In the genomic region with DNA sequence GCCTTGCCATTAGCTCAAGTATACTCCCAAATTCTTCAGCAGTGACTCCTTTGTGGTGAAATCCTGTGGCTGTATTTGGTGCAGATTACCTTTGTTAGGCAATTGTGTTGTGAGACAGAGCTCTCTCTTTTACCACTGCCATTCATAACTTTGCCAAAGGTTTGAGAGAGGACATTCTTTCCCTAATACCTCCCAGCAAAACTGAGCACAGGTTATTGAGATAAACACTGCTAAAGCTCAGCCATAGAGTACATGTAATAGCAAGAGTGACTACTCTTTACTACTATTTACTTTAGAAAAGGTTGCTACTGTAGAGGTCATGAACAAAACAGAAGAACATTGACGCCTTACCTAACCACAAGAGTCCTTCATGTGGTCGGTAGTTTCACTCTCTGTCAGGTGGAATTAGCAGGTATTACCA, we compare ENCODE assay signal across 14 cellular contexts.
DNase-seq lines count a peak whose midpoint lies in the region; ATAC-seq, FAIRE-seq and TF ChIP-seq lines count a peak whose summit lies in the region.
"Had no signal": no experiment of that assay in that cellular context is flagged by ENCODE, and none has a peak within 500 bp of the region (broad histone marks: within the 10 kb centered on the region; RNA-seq: fewer than 3 reads in every experiment).

No MANE protein-coding gene starts in this region.

- H2AFZ ChIP-seq in MM.1S (ENCODE audit: low read length): no peak overlapping the region
- H2AFZ ChIP-seq in mesenchymal stem cell (ENCODE audit: low read depth, low read length): no peak overlapping the region
- H2AFZ ChIP-seq: neural progenitor cell had no signal

- TF ChIP-seq CTCF in MM.1S (IDR thresholded peaks at IDR 0.05; ENCODE audit: low read length) (no peak), choroid plexus epithelial cell (conservative IDR thresholded peaks at IDR 0.05; ENCODE audit: low read depth, low read length) (no peak)

- no peaks in the 10 kb centered on the region for H3K79me1 ChIP-seq in mesenchymal stem cell (replicated peaks; ENCODE audit: low read length, poor library complexity, severe bottlenecking)

- H3K27me3 ChIP-seq in MM.1S (replicated peaks; ENCODE audit: insufficient read depth, low read length) (no peaks in the 10 kb centered on the region), mesenchymal stem cell (ENCODE audit: control insufficient read depth in 1 of 2, insufficient read depth in 1 of 2, low read length in 2 of 2) (no peaks in the 10 kb centered on the region)
- H3K27me3 ChIP-seq: neural progenitor cell had no signal

- H3K18ac ChIP-seq in mesenchymal stem cell (ENCODE audit: low read depth in 1 of 2, low read length in 2 of 2): no peak overlapping the region

- H3K4me1 ChIP-seq in MM.1S (ENCODE audit: low read length) (peaks cover 11% of the 10 kb centered on the region), mesenchymal stem cell (ENCODE audit: control insufficient read depth, insufficient read depth, low read depth, low read length) (no peaks in the 10 kb centered on the region)
- H3K4me1 ChIP-seq: neural progenitor cell had no signal

- H3K4me3 ChIP-seq in MM.1S (ENCODE audit: low read length): no peak overlapping the region
- H3K4me3 ChIP-seq in choroid plexus epithelial cell (ENCODE audit: low read depth, low read length): no peak overlapping the region
- H3K4me3 ChIP-seq in mesenchymal stem cell (ENCODE audit: insufficient read depth in 1 of 2, low read depth in 1 of 2, low read length in 2 of 2): no peak overlapping the region
- H3K4me3 ChIP-seq: neural progenitor cell had no signal

- peak overlapping the region; percentile 51; the same call in 1 of the 2 replicates for H3K27ac ChIP-seq in MM.1S (ENCODE audit: low read length)
- H3K27ac ChIP-seq in mesenchymal stem cell (ENCODE audit: low read length, poor library complexity, severe bottlenecking): no peak overlapping the region
- H3K27ac ChIP-seq: neural progenitor cell had no signal

- no peak overlapping the region for H3K23ac ChIP-seq in mesenchymal stem cell (ENCODE audit: low read length in 2 of 2)

- no peaks in the 10 kb centered on the region for H3K79me2 ChIP-seq in MM.1S (ENCODE audit: low read length)

- ATAC-seq in activated CD4-positive, CD25-positive, alpha-beta regulatory T cell treated with anti-CD3 and anti-CD28 coated beads, Interleukin-2, amount 50 U/mL, for 24 hours: no peak

- no peak overlapping the region for H3K14ac ChIP-seq in mesenchymal stem cell (ENCODE audit: low read length in 2 of 2)

- H4K20me1 ChIP-seq in MM.1S (ENCODE audit: insufficient read depth, low read length): no peaks in the 10 kb centered on the region

- H3F3A ChIP-seq in MM.1S (ENCODE audit: insufficient read depth, low read length): no peaks in the 10 kb centered on the region; the same call in 1 of the 2 replicates

- no peak overlapping the region for H3K4ac ChIP-seq in mesenchymal stem cell (ENCODE audit: low read depth in 1 of 2, low read length in 2 of 2)

- no peak for FAIRE-seq in HTR-8/SVneo (lab: Jason Lieb, UNC)

- peak overlapping the region; percentile 33 for H3K4me2 ChIP-seq in MM.1S (ENCODE audit: low read depth, low read length)
- H3K4me2 ChIP-seq in mesenchymal stem cell (ENCODE audit: low read length, poor library complexity, severe bottlenecking): no peak overlapping the region
- H3K4me2 ChIP-seq: neural progenitor cell had no signal

- no peak overlapping the region for H2BK120ac ChIP-seq in mesenchymal stem cell (ENCODE audit: low read depth, low read length)

- H2BK15ac ChIP-seq in mesenchymal stem cell (ENCODE audit: low read depth, poor library complexity, severe bottlenecking): no peak overlapping the region

- DNase-seq in ELR (ENCODE audit: low read depth) (peak; percentile 55), MM.1S (peak; percentile 83), choroid plexus epithelial cell (ENCODE audit: low read depth) (peak; percentile 46), mesenchymal stem cell (peak; percentile 29), inferior parietal cortex (ENCODE audit: extremely low spot score) (no peak), HTR-8/SVneo (ENCODE audit: insufficient read length, low spot score) (no peak), GM19240 (ENCODE audit: insufficient read length, low spot score) (no peak)
- DNase-seq: cortex of kidney, KBM-7, NCI-H1930, NCI-H69, SIG-M5 had no signal

- H3K9ac ChIP-seq in MM.1S (ENCODE audit: low read length): peak overlapping the region; percentile 8; the same call in 1 of the 2 replicates
- H3K9ac ChIP-seq in mesenchymal stem cell (ENCODE audit: low read length): no peak overlapping the region
- H3K9ac ChIP-seq: neural progenitor cell had no signal

- no peak overlapping the region for H4K8ac ChIP-seq in mesenchymal stem cell (ENCODE audit: low read length)

- 89% methylated on average over 2 of the region's 2 CpGs for WGBS in mesenchymal stem cell

- H2BK5ac ChIP-seq in mesenchymal stem cell (ENCODE audit: low read depth, low read length, poor library complexity, severe bottlenecking): no peak overlapping the region

- H3K9me3 ChIP-seq in MM.1S (replicated peaks; ENCODE audit: insufficient read depth, low read length) (no peaks in the 10 kb centered on the region), mesenchymal stem cell (ENCODE audit: control insufficient read depth, low read length) (no peaks in the 10 kb centered on the region)

- H4K91ac ChIP-seq in mesenchymal stem cell (ENCODE audit: low read length): no peak overlapping the region

- no peaks in the 10 kb centered on the region for H3K9me2 ChIP-seq in MM.1S (replicated peaks; ENCODE audit: insufficient read depth, low read length)

- H3K36me3 ChIP-seq in MM.1S (replicated peaks; ENCODE audit: insufficient read depth, low read length) (no peaks in the 10 kb centered on the region), mesenchymal stem cell (ENCODE audit: control insufficient read depth in 1 of 2, insufficient read depth in 2 of 2, low read depth in 1 of 2, low read length in 2 of 2) (no peaks in the 10 kb centered on the region)
- H3K36me3 ChIP-seq: neural progenitor cell had no signal

- no peak overlapping the region for H2AK5ac ChIP-seq in mesenchymal stem cell (ENCODE audit: low read length, severe bottlenecking)

- H2BK12ac ChIP-seq in mesenchymal stem cell (ENCODE audit: low read length in 2 of 2): peak overlapping the region; percentile 3 to 66

Comparison
In these comparisons a context has a peak if more than half of its experiments do, and no peak if none do; other contexts are left out.
1. DNase-seq: peak in ELR (single experiment), MM.1S (single experiment), choroid plexus epithelial cell (single experiment) and mesenchymal stem cell (single experiment); none in inferior parietal cortex (single experiment), HTR-8/SVneo (single experiment) and GM19240 (single experiment).